Comparison of ENCODE assay signal across 1 cellular context in the genomic region with DNA sequence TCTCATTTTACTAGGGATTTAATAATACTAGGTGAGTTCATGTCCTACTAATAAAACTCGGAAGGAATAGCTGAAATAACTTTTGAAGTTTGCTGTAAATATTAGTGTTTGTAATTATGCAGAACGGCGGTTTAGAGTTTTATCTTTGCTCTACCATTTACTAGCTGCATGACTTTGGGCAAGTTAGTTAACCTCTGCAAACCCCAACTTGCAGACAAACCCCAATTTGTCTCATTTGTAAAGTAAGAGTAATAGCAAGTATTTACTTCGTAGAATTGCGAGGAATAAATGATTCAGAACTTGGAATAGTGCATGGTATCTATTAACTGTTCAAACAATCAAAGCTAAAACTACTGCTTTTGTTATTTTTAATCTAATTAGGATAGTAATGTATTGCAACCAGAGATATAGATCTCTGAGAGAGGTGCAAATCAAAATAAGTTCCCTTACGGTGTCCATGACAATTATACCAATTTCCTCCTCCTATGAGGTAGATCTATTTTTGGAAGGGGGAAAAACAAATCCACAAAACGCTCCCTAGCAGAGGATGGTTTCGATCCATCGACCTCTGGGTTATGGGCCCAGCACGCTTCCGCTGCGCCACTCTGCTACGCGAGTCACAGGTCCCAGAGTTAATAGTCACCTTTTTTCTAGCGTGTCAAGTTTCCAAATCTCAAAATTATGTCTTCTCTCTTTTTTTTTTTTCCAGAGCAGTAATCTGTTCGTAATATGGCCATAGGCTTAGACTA.
TF ChIP-seq lines count a peak whose summit lies in the region.

No MANE protein-coding gene starts in this region.

TF ChIP-seq in K562, 482 proteins besides CTCF, POLR2A, EP300 and RAD21 (continued from another document and continues in another):
- TF ChIP-seq PHB (CRISPR knock-in tag; IDR thresholded peaks at IDR 0.05) (no peak), SIN3B (IDR thresholded peaks at IDR 0.05; ENCODE audit: low read depth) (0 out of 2 replicates have a peak, but pooled peaks have one; percentile 9), ZNF77 (CRISPR knock-in tag; IDR thresholded peaks at IDR 0.05) (no peak), ERF (CRISPR knock-in tag; IDR thresholded peaks at IDR 0.05) (no peak), ILF3 (IDR thresholded peaks at IDR 0.05; ENCODE audit: borderline replicate concordance) (no peak), SAFB (IDR thresholded peaks at IDR 0.05; ENCODE audit: borderline replicate concordance, low read depth, low read length) (no peak), ZNF175 (CRISPR knock-in tag; IDR thresholded peaks at IDR 0.05; ENCODE audit: low read depth) (no peak), MYNN (IDR thresholded peaks at IDR 0.05) (peak; percentile 44; the same call in 1 of the 2 replicates), MYNN (CRISPR knock-in tag; IDR thresholded peaks at IDR 0.05) (no peak), ETV6 (IDR thresholded peaks at IDR 0.05; ENCODE audit: borderline replicate concordance in 1 of 2, low read depth in 2 of 2, low read length in 1 of 2) (no peak), ETV6 (CRISPR knock-in tag; IDR thresholded peaks at IDR 0.05; ENCODE audit: borderline replicate concordance) (no peak), SRSF9 (IDR thresholded peaks at IDR 0.05; ENCODE audit: borderline replicate concordance, low read depth, low read length) (no peak), ARID1B (IDR thresholded peaks at IDR 0.05) (no peak), NFIC (IDR thresholded peaks at IDR 0.05) (peak; percentile 80), BCL6 (CRISPR knock-in tag; IDR thresholded peaks at IDR 0.05) (no peak), THRAP3 (IDR thresholded peaks at IDR 0.05; ENCODE audit: borderline replicate concordance) (peak; percentile 11; the same call in 1 of the 2 replicates), ZNF197 (CRISPR knock-in tag; IDR thresholded peaks at IDR 0.05; ENCODE audit: low read depth) (no peak), SMAD1 (IDR thresholded peaks at IDR 0.05; ENCODE audit: low read depth, low read length, partially characterized antibody) (no peak), ZSCAN32 (CRISPR knock-in tag; IDR thresholded peaks at IDR 0.05) (no peak), MTF1 (CRISPR knock-in tag; IDR thresholded peaks at IDR 0.05; ENCODE audit: borderline replicate concordance) (no peak), SETDB1 (IDR thresholded peaks at IDR 0.05; ENCODE audit: low read length) (no peak), FOXA3 (CRISPR knock-in tag; conservative IDR thresholded peaks at IDR 0.05 in 1 of 2, IDR thresholded peaks at IDR 0.05 in 1 of 2) (no peak), POLR3G (IDR thresholded peaks at IDR 0.05; ENCODE audit: extremely low read depth, insufficient read length, insufficient replicate concordance) (peak; percentile 89), KHSRP (IDR thresholded peaks at IDR 0.05) (0 out of 2 replicates have a peak, but pooled peaks have one; percentile 7), ZNF354B (CRISPR knock-in tag; IDR thresholded peaks at IDR 0.05) (no peak), NR2F6 (CRISPR knock-in tag; IDR thresholded peaks at IDR 0.05) (no peak), GTF2A2 (tag; IDR thresholded peaks at IDR 0.05) (no peak), GATAD2A (IDR thresholded peaks at IDR 0.05) (peak; percentile 59; the same call in 1 of the 2 replicates), ZNF23 (CRISPR knock-in tag; IDR thresholded peaks at IDR 0.05) (no peak), MEIS2 (IDR thresholded peaks at IDR 0.05; ENCODE audit: partially characterized antibody) (peak; percentile 35), WHSC1 (IDR thresholded peaks at IDR 0.05; ENCODE audit: low read length) (no peak), MCM2 (IDR thresholded peaks at IDR 0.05; ENCODE audit: low read depth) (no peak), HIVEP1 (CRISPR knock-in tag; IDR thresholded peaks at IDR 0.05) (no peak), CAMTA2 (CRISPR knock-in tag; conservative IDR thresholded peaks at IDR 0.05) (no peak), ATF7 (IDR thresholded peaks at IDR 0.05) (peak; percentile 30), ZNF445 (CRISPR knock-in tag; IDR thresholded peaks at IDR 0.05; ENCODE audit: low read depth) (no peak), GABPA (tag; conservative IDR thresholded peaks at IDR 0.05; ENCODE audit: low read depth) (no peak)
- TF ChIP-seq, protein P1, sequence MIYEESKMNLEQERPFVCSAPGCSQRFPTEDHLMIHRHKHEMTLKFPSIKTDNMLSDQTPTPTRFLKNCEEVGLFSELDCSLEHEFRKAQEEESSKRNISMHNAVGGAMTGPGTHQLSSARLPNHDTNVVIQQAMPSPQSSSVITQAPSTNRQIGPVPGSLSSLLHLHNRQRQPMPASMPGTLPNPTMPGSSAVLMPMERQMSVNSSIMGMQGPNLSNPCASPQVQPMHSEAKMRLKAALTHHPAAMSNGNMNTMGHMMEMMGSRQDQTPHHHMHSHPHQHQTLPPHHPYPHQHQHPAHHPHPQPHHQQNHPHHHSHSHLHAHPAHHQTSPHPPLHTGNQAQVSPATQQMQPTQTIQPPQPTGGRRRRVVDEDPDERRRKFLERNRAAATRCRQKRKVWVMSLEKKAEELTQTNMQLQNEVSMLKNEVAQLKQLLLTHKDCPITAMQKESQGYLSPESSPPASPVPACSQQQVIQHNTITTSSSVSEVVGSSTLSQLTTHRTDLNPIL (CRISPR knock-in tag; IDR thresholded peaks at IDR 0.05) = no peak
- TF ChIP-seq, protein P2, sequence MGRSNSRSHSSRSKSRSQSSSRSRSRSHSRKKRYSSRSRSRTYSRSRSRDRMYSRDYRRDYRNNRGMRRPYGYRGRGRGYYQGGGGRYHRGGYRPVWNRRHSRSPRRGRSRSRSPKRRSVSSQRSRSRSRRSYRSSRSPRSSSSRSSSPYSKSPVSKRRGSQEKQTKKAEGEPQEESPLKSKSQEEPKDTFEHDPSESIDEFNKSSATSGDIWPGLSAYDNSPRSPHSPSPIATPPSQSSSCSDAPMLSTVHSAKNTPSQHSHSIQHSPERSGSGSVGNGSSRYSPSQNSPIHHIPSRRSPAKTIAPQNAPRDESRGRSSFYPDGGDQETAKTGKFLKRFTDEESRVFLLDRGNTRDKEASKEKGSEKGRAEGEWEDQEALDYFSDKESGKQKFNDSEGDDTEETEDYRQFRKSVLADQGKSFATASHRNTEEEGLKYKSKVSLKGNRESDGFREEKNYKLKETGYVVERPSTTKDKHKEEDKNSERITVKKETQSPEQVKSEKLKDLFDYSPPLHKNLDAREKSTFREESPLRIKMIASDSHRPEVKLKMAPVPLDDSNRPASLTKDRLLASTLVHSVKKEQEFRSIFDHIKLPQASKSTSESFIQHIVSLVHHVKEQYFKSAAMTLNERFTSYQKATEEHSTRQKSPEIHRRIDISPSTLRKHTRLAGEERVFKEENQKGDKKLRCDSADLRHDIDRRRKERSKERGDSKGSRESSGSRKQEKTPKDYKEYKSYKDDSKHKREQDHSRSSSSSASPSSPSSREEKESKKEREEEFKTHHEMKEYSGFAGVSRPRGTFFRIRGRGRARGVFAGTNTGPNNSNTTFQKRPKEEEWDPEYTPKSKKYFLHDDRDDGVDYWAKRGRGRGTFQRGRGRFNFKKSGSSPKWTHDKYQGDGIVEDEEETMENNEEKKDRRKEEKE (IDR thresholded peaks at IDR 0.05; ENCODE audit: borderline replicate concordance in 1 of 2, control insufficient read depth in 1 of 2, low read depth in 2 of 2, low read length in 1 of 2) = 0 out of 4 replicates have a peak, but pooled peaks of 1 of the 2 experiments have one; percentile 59
- TF ChIP-seq, protein P3, sequence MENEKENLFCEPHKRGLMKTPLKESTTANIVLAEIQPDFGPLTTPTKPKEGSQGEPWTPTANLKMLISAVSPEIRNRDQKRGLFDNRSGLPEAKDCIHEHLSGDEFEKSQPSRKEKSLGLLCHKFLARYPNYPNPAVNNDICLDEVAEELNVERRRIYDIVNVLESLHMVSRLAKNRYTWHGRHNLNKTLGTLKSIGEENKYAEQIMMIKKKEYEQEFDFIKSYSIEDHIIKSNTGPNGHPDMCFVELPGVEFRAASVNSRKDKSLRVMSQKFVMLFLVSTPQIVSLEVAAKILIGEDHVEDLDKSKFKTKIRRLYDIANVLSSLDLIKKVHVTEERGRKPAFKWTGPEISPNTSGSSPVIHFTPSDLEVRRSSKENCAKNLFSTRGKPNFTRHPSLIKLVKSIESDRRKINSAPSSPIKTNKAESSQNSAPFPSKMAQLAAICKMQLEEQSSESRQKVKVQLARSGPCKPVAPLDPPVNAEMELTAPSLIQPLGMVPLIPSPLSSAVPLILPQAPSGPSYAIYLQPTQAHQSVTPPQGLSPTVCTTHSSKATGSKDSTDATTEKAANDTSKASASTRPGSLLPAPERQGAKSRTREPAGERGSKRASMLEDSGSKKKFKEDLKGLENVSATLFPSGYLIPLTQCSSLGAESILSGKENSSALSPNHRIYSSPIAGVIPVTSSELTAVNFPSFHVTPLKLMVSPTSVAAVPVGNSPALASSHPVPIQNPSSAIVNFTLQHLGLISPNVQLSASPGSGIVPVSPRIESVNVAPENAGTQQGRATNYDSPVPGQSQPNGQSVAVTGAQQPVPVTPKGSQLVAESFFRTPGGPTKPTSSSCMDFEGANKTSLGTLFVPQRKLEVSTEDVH (IDR thresholded peaks at IDR 0.05; ENCODE audit: low read depth, partially characterized antibody) = no peak
- TF ChIP-seq, protein P4, sequence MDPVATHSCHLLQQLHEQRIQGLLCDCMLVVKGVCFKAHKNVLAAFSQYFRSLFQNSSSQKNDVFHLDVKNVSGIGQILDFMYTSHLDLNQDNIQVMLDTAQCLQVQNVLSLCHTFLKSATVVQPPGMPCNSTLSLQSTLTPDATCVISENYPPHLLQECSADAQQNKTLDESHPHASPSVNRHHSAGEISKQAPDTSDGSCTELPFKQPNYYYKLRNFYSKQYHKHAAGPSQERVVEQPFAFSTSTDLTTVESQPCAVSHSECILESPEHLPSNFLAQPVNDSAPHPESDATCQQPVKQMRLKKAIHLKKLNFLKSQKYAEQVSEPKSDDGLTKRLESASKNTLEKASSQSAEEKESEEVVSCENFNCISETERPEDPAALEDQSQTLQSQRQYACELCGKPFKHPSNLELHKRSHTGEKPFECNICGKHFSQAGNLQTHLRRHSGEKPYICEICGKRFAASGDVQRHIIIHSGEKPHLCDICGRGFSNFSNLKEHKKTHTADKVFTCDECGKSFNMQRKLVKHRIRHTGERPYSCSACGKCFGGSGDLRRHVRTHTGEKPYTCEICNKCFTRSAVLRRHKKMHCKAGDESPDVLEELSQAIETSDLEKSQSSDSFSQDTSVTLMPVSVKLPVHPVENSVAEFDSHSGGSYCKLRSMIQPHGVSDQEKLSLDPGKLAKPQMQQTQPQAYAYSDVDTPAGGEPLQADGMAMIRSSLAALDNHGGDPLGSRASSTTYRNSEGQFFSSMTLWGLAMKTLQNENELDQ (CRISPR knock-in tag; IDR thresholded peaks at IDR 0.05; ENCODE audit: borderline replicate concordance) = no peak
- TF ChIP-seq, protein P5, sequence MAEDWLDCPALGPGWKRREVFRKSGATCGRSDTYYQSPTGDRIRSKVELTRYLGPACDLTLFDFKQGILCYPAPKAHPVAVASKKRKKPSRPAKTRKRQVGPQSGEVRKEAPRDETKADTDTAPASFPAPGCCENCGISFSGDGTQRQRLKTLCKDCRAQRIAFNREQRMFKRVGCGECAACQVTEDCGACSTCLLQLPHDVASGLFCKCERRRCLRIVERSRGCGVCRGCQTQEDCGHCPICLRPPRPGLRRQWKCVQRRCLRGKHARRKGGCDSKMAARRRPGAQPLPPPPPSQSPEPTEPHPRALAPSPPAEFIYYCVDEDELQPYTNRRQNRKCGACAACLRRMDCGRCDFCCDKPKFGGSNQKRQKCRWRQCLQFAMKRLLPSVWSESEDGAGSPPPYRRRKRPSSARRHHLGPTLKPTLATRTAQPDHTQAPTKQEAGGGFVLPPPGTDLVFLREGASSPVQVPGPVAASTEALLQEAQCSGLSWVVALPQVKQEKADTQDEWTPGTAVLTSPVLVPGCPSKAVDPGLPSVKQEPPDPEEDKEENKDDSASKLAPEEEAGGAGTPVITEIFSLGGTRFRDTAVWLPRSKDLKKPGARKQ (CRISPR knock-in tag; IDR thresholded peaks at IDR 0.05) = no peak
- TF ChIP-seq, protein P6, sequence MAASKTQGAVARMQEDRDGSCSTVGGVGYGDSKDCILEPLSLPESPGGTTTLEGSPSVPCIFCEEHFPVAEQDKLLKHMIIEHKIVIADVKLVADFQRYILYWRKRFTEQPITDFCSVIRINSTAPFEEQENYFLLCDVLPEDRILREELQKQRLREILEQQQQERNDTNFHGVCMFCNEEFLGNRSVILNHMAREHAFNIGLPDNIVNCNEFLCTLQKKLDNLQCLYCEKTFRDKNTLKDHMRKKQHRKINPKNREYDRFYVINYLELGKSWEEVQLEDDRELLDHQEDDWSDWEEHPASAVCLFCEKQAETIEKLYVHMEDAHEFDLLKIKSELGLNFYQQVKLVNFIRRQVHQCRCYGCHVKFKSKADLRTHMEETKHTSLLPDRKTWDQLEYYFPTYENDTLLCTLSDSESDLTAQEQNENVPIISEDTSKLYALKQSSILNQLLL (CRISPR knock-in tag; IDR thresholded peaks at IDR 0.05; ENCODE audit: borderline replicate concordance) = no peak
- TF ChIP-seq, protein P7, sequence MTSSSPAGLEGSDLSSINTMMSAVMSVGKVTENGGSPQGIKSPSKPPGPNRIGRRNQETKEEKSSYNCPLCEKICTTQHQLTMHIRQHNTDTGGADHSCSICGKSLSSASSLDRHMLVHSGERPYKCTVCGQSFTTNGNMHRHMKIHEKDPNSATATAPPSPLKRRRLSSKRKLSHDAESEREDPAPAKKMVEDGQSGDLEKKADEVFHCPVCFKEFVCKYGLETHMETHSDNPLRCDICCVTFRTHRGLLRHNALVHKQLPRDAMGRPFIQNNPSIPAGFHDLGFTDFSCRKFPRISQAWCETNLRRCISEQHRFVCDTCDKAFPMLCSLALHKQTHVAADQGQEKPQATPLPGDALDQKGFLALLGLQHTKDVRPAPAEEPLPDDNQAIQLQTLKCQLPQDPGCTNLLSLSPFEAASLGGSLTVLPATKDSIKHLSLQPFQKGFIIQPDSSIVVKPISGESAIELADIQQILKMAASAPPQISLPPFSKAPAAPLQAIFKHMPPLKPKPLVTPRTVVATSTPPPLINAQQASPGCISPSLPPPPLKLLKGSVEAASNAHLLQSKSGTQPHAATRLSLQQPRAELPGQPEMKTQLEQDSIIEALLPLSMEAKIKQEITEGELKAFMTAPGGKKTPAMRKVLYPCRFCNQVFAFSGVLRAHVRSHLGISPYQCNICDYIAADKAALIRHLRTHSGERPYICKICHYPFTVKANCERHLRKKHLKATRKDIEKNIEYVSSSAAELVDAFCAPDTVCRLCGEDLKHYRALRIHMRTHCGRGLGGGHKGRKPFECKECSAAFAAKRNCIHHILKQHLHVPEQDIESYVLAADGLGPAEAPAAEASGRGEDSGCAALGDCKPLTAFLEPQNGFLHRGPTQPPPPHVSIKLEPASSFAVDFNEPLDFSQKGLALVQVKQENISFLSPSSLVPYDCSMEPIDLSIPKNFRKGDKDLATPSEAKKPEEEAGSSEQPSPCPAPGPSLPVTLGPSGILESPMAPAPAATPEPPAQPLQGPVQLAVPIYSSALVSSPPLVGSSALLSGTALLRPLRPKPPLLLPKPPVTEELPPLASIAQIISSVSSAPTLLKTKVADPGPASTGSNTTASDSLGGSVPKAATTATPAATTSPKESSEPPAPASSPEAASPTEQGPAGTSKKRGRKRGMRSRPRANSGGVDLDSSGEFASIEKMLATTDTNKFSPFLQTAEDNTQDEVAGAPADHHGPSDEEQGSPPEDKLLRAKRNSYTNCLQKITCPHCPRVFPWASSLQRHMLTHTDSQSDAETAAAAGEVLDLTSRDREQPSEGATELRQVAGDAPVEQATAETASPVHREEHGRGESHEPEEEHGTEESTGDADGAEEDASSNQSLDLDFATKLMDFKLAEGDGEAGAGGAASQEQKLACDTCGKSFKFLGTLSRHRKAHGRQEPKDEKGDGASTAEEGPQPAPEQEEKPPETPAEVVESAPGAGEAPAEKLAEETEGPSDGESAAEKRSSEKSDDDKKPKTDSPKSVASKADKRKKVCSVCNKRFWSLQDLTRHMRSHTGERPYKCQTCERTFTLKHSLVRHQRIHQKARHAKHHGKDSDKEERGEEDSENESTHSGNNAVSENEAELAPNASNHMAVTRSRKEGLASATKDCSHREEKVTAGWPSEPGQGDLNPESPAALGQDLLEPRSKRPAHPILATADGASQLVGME (CRISPR knock-in tag; IDR thresholded peaks at IDR 0.05) = no peak
